Comparison of ENCODE assay signal across 16 cellular contexts in the genomic region with DNA sequence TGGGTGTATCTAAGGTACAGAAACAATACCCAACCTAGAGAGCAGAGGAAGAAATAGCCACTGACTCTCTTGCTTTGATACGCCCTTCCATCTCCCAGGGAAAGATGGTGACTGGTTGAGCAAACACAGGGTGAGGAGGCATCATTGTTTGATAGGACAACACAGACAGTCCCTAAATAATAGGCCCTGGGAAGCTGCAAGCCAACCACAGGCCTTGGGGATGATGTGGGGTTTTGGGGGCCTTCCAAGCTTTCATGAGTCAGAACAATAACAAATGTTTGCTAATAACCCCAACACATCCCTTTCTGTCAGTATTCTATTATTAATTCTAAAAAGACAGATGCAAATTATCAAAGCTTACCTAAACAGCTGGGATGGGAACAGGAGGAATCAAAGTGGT.
DNase-seq lines count a peak whose midpoint lies in the region; ATAC-seq lines count a peak whose summit lies in the region.
"Had no signal": no experiment of that assay in that cellular context is flagged by ENCODE, and none has a peak within 500 bp of the region (broad histone marks: within the 10 kb centered on the region; RNA-seq: fewer than 3 reads in every experiment).

No MANE protein-coding gene starts in this region.

- DNase-seq in DMS53 (lab: John Stamatoyannopoulos, UW) (peak; percentile 38), DMS53 treated with DMSO at 0.1 percent for 48 hours (lab: John Stamatoyannopoulos, UW; ENCODE audit: unreplicated experiment) (no peak), amniotic epithelial cell (ENCODE audit: low read depth) (peak; percentile 58), fibroblast of the conjunctiva (ENCODE audit: low read depth) (peak; percentile 53), stromal cell of bone marrow (ENCODE audit: low read depth) (peak; percentile 80), NCI-H1092 treated with DMSO at 0.1 percent for 48 hours (lab: John Stamatoyannopoulos, UW) (no peak), NCI-H748 (lab: John Stamatoyannopoulos, UW; ENCODE audit: unreplicated experiment) (no peak)
- DNase-seq: activated T-cell treated with anti-CD3 and anti-CD28 coated beads, Interleukin-2, amount 50 U/mL, for 1 hour; Caco-2; left lung; NCI-H187 treated with DMSO at 0.1 percent for 48 hours; nephron progenitor cell; tibial artery had no signal

- no peak for ATAC-seq in HG03457 (IDR thresholded peaks at IDR 0.05; ENCODE audit: unreplicated experiment)
- ATAC-seq: activated CD4-positive, CD25-positive, alpha-beta regulatory T cell treated with anti-CD3 and anti-CD28 coated beads, Interleukin-2, amount 50 U/mL, for 24 hours; K562; left lung had no signal

Comparison
In these comparisons a context has a peak if more than half of its experiments do, and no peak if none do; other contexts are left out.
1. DNase-seq: peak in DMS53 (single experiment), amniotic epithelial cell (single experiment), fibroblast of the conjunctiva (single experiment) and stromal cell of bone marrow (single experiment); none in DMS53 treated with DMSO at 0.1 percent for 48 hours (single experiment), NCI-H1092 treated with DMSO at 0.1 percent for 48 hours (single experiment) and NCI-H748 (single experiment).